Comparison of ENCODE assay signal across 15 cellular contexts in the genomic region with DNA sequence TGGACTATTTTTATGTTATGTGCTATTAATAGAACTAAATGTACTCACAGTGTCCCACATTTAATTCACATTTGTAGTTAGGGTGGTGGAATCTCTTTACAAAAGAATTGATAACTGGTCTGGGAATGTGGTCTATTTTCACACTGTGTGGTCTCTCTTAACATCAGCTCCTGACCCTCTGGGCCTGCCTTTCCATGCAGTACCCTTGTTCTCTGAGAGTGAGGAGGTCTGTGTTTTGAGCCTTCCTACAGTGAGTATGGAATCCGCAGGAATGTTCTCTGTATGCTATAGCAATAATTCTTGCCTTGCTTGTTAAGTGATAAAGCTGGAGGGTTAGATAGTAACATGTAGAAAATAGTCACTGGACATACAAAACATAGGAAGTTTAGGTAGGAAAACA.
DNase-seq lines count a peak whose midpoint lies in the region; ATAC-seq and TF ChIP-seq lines count a peak whose summit lies in the region.
"Had no signal": no experiment of that assay in that cellular context is flagged by ENCODE, and none has a peak within 500 bp of the region (broad histone marks: within the 10 kb centered on the region; RNA-seq: fewer than 3 reads in every experiment).

No MANE protein-coding gene starts in this region.

- H3K9me3 Mint-ChIP-seq in WTC11 (no peaks in the 10 kb centered on the region), neural crest cell (no peaks in the 10 kb centered on the region)
- no peaks in the 10 kb centered on the region for H3K9me3 Mint-ChIP-seq in activated T-helper 17 cell treated with anti-CD3 and anti-CD28 coated beads, Interleukin-2, amount 50 U/mL, for 72 hours

- no peak overlapping the region for H3K4me3 Mint-ChIP-seq in WTC11
- no peak overlapping the region for H3K4me3 Mint-ChIP-seq in neural crest cell
- no peak overlapping the region for H3K4me3 Mint-ChIP-seq in activated T-helper 17 cell treated with anti-CD3 and anti-CD28 coated beads, Interleukin-2, amount 50 U/mL, for 72 hours
- H3K4me3 Mint-ChIP-seq: CD4-positive, alpha-beta memory T cell had no signal

- DNase-seq in WTC11 (ENCODE audit: low spot score) (no peak), left kidney (ENCODE audit: low read depth, low spot score) (peak; percentile 1), neural crest cell (ENCODE audit: low read depth, low spot score) (no peak), activated T-cell treated with anti-CD3 and anti-CD28 coated beads for 4 hours (no peak), T-helper 9 cell (no peak)
- DNase-seq: C1 segment of cervical spinal cord; Calu3; CD4-positive, alpha-beta memory T cell; COR-L47; DMS53; DMS79 treated with DMSO at 0.1 percent for 48 hours; GF-D8; H7; HCEC 1CT had no signal

- peak; percentile 70 for ATAC-seq in WTC11
- no peak for ATAC-seq in activated T-helper 17 cell treated with anti-CD3 and anti-CD28 coated beads, Interleukin-2, amount 50 U/mL, for 72 hours (replicated peaks)

- H3K4me1 Mint-ChIP-seq in WTC11: peaks cover 27% of the 10 kb centered on the region
- peaks cover 53% of the 10 kb centered on the region for H3K4me1 Mint-ChIP-seq in neural crest cell
- no peaks in the 10 kb centered on the region for H3K4me1 Mint-ChIP-seq in activated T-helper 17 cell treated with anti-CD3 and anti-CD28 coated beads, Interleukin-2, amount 50 U/mL, for 72 hours
- H3K4me1 Mint-ChIP-seq: CD4-positive, alpha-beta memory T cell had no signal

- no peak overlapping the region for H3K27ac Mint-ChIP-seq in WTC11
- H3K27ac Mint-ChIP-seq in neural crest cell (ENCODE audit: unreplicated experiment): peak overlapping the region; percentile 72
- H3K27ac Mint-ChIP-seq in activated T-helper 17 cell treated with anti-CD3 and anti-CD28 coated beads, Interleukin-2, amount 50 U/mL, for 72 hours: no peak overlapping the region
- H3K27ac Mint-ChIP-seq: CD4-positive, alpha-beta memory T cell had no signal

- no peaks in the 10 kb centered on the region for H3K27me3 Mint-ChIP-seq in WTC11 (ENCODE audit: low read depth)
- H3K27me3 Mint-ChIP-seq in neural crest cell (ENCODE audit: low read depth): no peaks in the 10 kb centered on the region
- no peaks in the 10 kb centered on the region for H3K27me3 Mint-ChIP-seq in activated T-helper 17 cell treated with anti-CD3 and anti-CD28 coated beads, Interleukin-2, amount 50 U/mL, for 72 hours
- H3K27me3 Mint-ChIP-seq: CD4-positive, alpha-beta memory T cell had no signal

- TF ChIP-seq CTCF in WTC11 (IDR thresholded peaks at IDR 0.05): no peak
- TF ChIP-seq CTCF in neural crest cell (conservative IDR thresholded peaks at IDR 0.05): no peak

- H3K36me3 Mint-ChIP-seq in WTC11 (no peaks in the 10 kb centered on the region), neural crest cell (ENCODE audit: low read depth) (no peaks in the 10 kb centered on the region)
- no peaks in the 10 kb centered on the region for H3K36me3 Mint-ChIP-seq in activated T-helper 17 cell treated with anti-CD3 and anti-CD28 coated beads, Interleukin-2, amount 50 U/mL, for 72 hours (ENCODE audit: low read depth)
- H3K36me3 Mint-ChIP-seq: CD4-positive, alpha-beta memory T cell had no signal

- POLR2A ChIA-PET in WTC11 (lab: Charles Lee): no interaction called here

- CTCF ChIA-PET in WTC11 (lab: Charles Lee): no interaction called here

TF ChIP-seq in WTC11, 78 proteins besides CTCF, POLR2A, EP300 and RAD21:
- no peak for TF ChIP-seq TEAD4 (CRISPR knock-in tag; IDR thresholded peaks at IDR 0.05)
TF ChIP-seq in WTC11: peak in this region for 0.
